In the genomic region with DNA sequence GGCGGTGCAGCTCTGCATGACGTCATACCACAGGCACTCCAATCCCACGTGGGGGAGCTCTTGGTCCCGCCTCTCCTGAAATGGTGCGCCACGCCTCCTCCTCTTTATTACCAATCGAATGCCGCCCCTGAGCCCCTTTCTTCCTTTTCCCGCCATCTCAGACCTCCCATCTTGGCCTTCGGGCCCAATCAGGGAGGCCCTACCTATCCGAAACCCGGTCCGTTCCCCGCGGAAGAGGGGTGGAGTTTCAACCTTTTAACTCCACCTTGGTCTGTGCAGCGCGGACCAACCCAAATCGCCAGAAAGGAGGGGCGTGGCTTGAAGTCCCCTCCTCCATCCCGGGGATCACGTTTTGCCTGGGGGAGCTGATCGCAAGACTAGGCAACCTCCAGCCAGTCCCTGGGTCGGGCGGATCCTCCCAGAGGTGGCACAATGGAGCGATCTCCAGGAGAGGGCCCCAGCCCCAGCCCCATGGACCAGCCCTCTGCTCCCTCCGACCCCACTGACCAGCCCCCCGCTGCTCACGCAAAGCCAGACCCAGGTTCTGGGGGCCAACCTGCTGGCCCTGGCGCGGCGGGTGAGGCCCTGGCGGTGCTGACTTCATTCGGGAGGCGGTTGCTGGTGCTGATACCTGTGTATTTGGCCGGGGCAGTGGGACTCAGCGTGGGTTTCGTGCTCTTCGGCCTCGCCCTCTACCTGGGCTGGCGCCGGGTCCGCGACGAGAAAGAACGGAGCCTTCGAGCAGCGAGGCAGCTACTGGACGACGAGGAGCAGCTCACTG, we compare ENCODE assay signal across 8 cellular contexts. TPM values are rescaled to one million over a fixed set of nuclear protein-coding genes. Genes with fewer than 3 reads are reported as not detected.
A peak's percentile ranks its signal among the peaks of the same experiment; 100 is the strongest.
DNase-seq lines count a peak whose midpoint lies in the region; ATAC-seq and TF ChIP-seq lines count a peak whose summit lies in the region.

A gene with protein sequence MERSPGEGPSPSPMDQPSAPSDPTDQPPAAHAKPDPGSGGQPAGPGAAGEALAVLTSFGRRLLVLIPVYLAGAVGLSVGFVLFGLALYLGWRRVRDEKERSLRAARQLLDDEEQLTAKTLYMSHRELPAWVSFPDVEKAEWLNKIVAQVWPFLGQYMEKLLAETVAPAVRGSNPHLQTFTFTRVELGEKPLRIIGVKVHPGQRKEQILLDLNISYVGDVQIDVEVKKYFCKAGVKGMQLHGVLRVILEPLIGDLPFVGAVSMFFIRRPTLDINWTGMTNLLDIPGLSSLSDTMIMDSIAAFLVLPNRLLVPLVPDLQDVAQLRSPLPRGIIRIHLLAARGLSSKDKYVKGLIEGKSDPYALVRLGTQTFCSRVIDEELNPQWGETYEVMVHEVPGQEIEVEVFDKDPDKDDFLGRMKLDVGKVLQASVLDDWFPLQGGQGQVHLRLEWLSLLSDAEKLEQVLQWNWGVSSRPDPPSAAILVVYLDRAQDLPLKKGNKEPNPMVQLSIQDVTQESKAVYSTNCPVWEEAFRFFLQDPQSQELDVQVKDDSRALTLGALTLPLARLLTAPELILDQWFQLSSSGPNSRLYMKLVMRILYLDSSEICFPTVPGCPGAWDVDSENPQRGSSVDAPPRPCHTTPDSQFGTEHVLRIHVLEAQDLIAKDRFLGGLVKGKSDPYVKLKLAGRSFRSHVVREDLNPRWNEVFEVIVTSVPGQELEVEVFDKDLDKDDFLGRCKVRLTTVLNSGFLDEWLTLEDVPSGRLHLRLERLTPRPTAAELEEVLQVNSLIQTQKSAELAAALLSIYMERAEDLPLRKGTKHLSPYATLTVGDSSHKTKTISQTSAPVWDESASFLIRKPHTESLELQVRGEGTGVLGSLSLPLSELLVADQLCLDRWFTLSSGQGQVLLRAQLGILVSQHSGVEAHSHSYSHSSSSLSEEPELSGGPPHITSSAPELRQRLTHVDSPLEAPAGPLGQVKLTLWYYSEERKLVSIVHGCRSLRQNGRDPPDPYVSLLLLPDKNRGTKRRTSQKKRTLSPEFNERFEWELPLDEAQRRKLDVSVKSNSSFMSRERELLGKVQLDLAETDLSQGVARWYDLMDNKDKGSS (plus strand): TSS at position 380 of the 781 bp plus-strand sequence. CDS start 53 bp downstream, at position 433.

- no peaks in the 10 kb centered on the region for H3K9me3 Mint-ChIP-seq in activated naive CD8-positive, alpha-beta T cell treated with anti-CD3 and anti-CD28 coated beads, Interleukin-2, amount 10 ng/mL, durations not matched to agents 7 days and 5 days
- H3K9me3 Mint-ChIP-seq in osteocyte (ENCODE audit: unreplicated experiment): no peaks in the 10 kb centered on the region

- H3K9me2 ChIP-seq in SU-DHL-6 (replicated peaks; ENCODE audit: insufficient read depth, low read length): no peaks in the 10 kb centered on the region

- under 1% methylated on average over 49 of the region's 49 CpGs for WGBS in thymus

- POLR2A ChIA-PET in activated naive CD8-positive, alpha-beta T cell treated with anti-CD3 and anti-CD28 coated beads, Interleukin-2, amount 10 ng/mL, durations not matched to agents 7 days and 5 days (lab: Charles Lee): interaction anchor here (0.5 to 8.4 kb wide), 24 partner anchors 8 to 396 kb away, joined by 3 to 145 read pairs (median 6); a partner anchor contains a TSS

- H3K4me3 ChIP-seq in SU-DHL-6 (ENCODE audit: insufficient read depth, low read length, poor library complexity, severe bottlenecking): peak within 1 kb of the TSS; percentile 80
- H3K4me3 ChIP-seq in thymus (ENCODE audit: low read length): peak within 1 kb of the TSS; percentile 63

- H3K9me3 ChIP-seq in SU-DHL-6 (ENCODE audit: insufficient read depth, low read length) (no peaks in the 10 kb centered on the region), thymus (ENCODE audit: control insufficient read depth) (no peaks in the 10 kb centered on the region)

- peak within 1 kb of the TSS; percentile 100 for H3K4me3 Mint-ChIP-seq in activated naive CD8-positive, alpha-beta T cell treated with anti-CD3 and anti-CD28 coated beads, Interleukin-2, amount 10 ng/mL, durations not matched to agents 7 days and 5 days
- H3K4me3 Mint-ChIP-seq in osteocyte (ENCODE audit: unreplicated experiment): peak within 1 kb of the TSS; percentile 98

- peak within 1 kb of the TSS; percentile 17 for H2AFZ ChIP-seq in SU-DHL-6 (ENCODE audit: low read depth, low read length, severe bottlenecking)

- H3K4me1 ChIP-seq in thymus (ENCODE audit: control insufficient read depth, insufficient read depth, low read length): peaks cover 19% of the 10 kb centered on the region

- no peaks in the 10 kb centered on the region for H3K27me3 ChIP-seq in SU-DHL-6 (ENCODE audit: low read length)
- no peaks in the 10 kb centered on the region for H3K27me3 ChIP-seq in thymus (ENCODE audit: control insufficient read depth, insufficient read depth)

- no peaks in the 10 kb centered on the region for H3K27me3 Mint-ChIP-seq in activated naive CD8-positive, alpha-beta T cell treated with anti-CD3 and anti-CD28 coated beads, Interleukin-2, amount 10 ng/mL, durations not matched to agents 7 days and 5 days
- no peaks in the 10 kb centered on the region for H3K27me3 Mint-ChIP-seq in osteocyte (ENCODE audit: unreplicated experiment)

- H3K4me1 Mint-ChIP-seq in activated naive CD8-positive, alpha-beta T cell treated with anti-CD3 and anti-CD28 coated beads, Interleukin-2, amount 10 ng/mL, durations not matched to agents 7 days and 5 days: peaks cover 55% of the 10 kb centered on the region
- H3K4me1 Mint-ChIP-seq in osteocyte (ENCODE audit: unreplicated experiment): peaks cover 36% of the 10 kb centered on the region

- ATAC-seq in HG02678 (IDR thresholded peaks at IDR 0.05; ENCODE audit: unreplicated experiment): peak; percentile 90
- peak; percentile 89 for ATAC-seq in activated naive CD8-positive, alpha-beta T cell treated with anti-CD3 and anti-CD28 coated beads, Interleukin-2, amount 10 ng/mL, durations not matched to agents 7 days and 5 days (ENCODE audit: low read depth)

- peak within 1 kb of the TSS; percentile 97 for H3K27ac Mint-ChIP-seq in activated naive CD8-positive, alpha-beta T cell treated with anti-CD3 and anti-CD28 coated beads, Interleukin-2, amount 10 ng/mL, durations not matched to agents 7 days and 5 days
- peak within 1 kb of the TSS; percentile 90 for H3K27ac Mint-ChIP-seq in osteocyte (ENCODE audit: unreplicated experiment)

- TF ChIP-seq POLR2A in GM10847 (IDR thresholded peaks at IDR 0.05; ENCODE audit: extremely low read depth, insufficient read length): peak; percentile 37

- intact Hi-C loops in head of caudate nucleus (cut with DNase I): loop anchor here (2.0 to 5.0 kb wide), 2 partner anchors 61 to 94 kb away; a partner anchor contains a TSS

- H3K27ac ChIP-seq in SU-DHL-6 (ENCODE audit: low read depth, low read length) (peak within 1 kb of the TSS; percentile 83), thymus (ENCODE audit: low read depth) (peak within 1 kb of the TSS; percentile 93)

- no peaks in the 10 kb centered on the region for H4K20me1 ChIP-seq in SU-DHL-6 (ENCODE audit: low read depth, low read length)

- H3K36me3 ChIP-seq in SU-DHL-6 (ENCODE audit: low read length) (no peaks in the 10 kb centered on the region), thymus (ENCODE audit: control insufficient read depth, insufficient read depth) (peaks cover 27% of the 10 kb centered on the region)

- peak within 1 kb of the TSS; percentile 87 for H3K9ac ChIP-seq in SU-DHL-6 (ENCODE audit: low read length)

- peaks cover 15% of the 10 kb centered on the region; the same call in 1 of the 2 replicates for H3K79me2 ChIP-seq in SU-DHL-6 (ENCODE audit: insufficient read depth, low read length)

- TF ChIP-seq CTCF in SU-DHL-6 (IDR thresholded peaks at IDR 0.05; ENCODE audit: insufficient read depth, low read length, poor library complexity, severe bottlenecking) (no peak), osteocyte (IDR thresholded peaks at IDR 0.05) (no peak)

- H3K4me2 ChIP-seq in SU-DHL-6 (ENCODE audit: low read depth, low read length, poor library complexity, severe bottlenecking): peak within 1 kb of the TSS; percentile 91

- H3F3A ChIP-seq in SU-DHL-6 (ENCODE audit: insufficient read depth): peaks cover 24% of the 10 kb centered on the region

- DNase-seq in NCI-H128 (lab: John Stamatoyannopoulos, UW; ENCODE audit: unreplicated experiment): peak; percentile 99
- peak; percentile 91 for DNase-seq in activated naive CD8-positive, alpha-beta T cell treated with anti-CD3 and anti-CD28 coated beads, Interleukin-2, amount 10 ng/mL, durations not matched to agents 7 days and 5 days
- peak; percentile 87 to 99 (median 96) for DNase-seq in head of caudate nucleus
- DNase-seq in osteocyte (ENCODE audit: extremely low spot score, unreplicated experiment): peak; percentile 99

- peaks cover 37% of the 10 kb centered on the region for H3K36me3 Mint-ChIP-seq in activated naive CD8-positive, alpha-beta T cell treated with anti-CD3 and anti-CD28 coated beads, Interleukin-2, amount 10 ng/mL, durations not matched to agents 7 days and 5 days
- H3K36me3 Mint-ChIP-seq in osteocyte (ENCODE audit: unreplicated experiment): peaks cover 16% of the 10 kb centered on the region

RNA-seq across cellular contexts. Expression of the gene that starts here (rescaled TPM):
- total RNA-seq in activated naive CD8-positive, alpha-beta T cell treated with anti-CD3 and anti-CD28 coated beads, Interleukin-2, amount 10 ng/mL, durations not matched to agents 7 days and 5 days: 100 to 1,000 TPM; 251 TPM
- total RNA-seq in osteocyte: 127 and 142 TPM in 2 replicates
- polyA plus RNA-seq in thymus: 39.2 TPM

Comparison
In these comparisons a context has a peak if more than half of its experiments do, and no peak if none do; other contexts are left out.
1. Peak in every context shown above with its lines: DNase-seq, ATAC-seq, H3K4me3 ChIP-seq and H3K27ac ChIP-seq.